Comparison of ENCODE assay signal across 11 cellular contexts in genomic region chr12:15931590-15932053, GRCh38. TPM values are rescaled to one million over a fixed set of nuclear protein-coding genes. Genes with fewer than 3 reads are reported as not detected.
DNase-seq lines count a peak whose midpoint lies in the region; ATAC-seq and TF ChIP-seq lines count a peak whose summit lies in the region.
"Had no signal": no experiment of that assay in that cellular context is flagged by ENCODE, and none has a peak within 500 bp of the region (broad histone marks: within the 10 kb centered on the region; RNA-seq: fewer than 3 reads in every experiment).

No MANE protein-coding gene starts in this region.

- H3K4me1 Mint-ChIP-seq in nephron progenitor cell = peaks cover 53% of the 10 kb centered on the region

- TF ChIP-seq CTCF in nephron progenitor cell (IDR thresholded peaks at IDR 0.05) = peak; percentile 28

- intact Hi-C loops in sciatic nerve (cut with DNase I) = no loop called here

- peak overlapping the region; percentile 62 for H3K27ac Mint-ChIP-seq in nephron progenitor cell
- H3K27ac Mint-ChIP-seq: effector memory CD8-positive, alpha-beta T cell had no signal

- no peaks in the 10 kb centered on the region for H3K27me3 Mint-ChIP-seq in nephron progenitor cell (ENCODE audit: low read depth, poor library complexity)
- H3K27me3 Mint-ChIP-seq: effector memory CD8-positive, alpha-beta T cell had no signal

- peak; percentile 76 for DNase-seq in NCI-H82 treated with DMSO at 0.1 percent for 48 hours (lab: John Stamatoyannopoulos, UW; ENCODE audit: unreplicated experiment)
- peak; percentile 12 for DNase-seq in nephron progenitor cell
- DNase-seq in stimulated activated CD4-positive, alpha-beta T cell treated with anti-CD3 and anti-CD28 coated beads, Interleukin-2, amount 100 ng/mL, for 24 hours = no peak
- DNase-seq in sciatic nerve (ENCODE audit: low spot score) = no peak
- no peak for DNase-seq in middle frontal gyrus (ENCODE audit: extremely low spot score, low spot score)
- DNase-seq: effector memory CD8-positive, alpha-beta T cell; H7; NK-92 treated with Interleukin-12 subunit alpha and Interleukin-12 subunit beta, amount 100 ng/mL, for 24 hours had no signal

- peaks cover 32% of the 10 kb centered on the region for H3K9me3 Mint-ChIP-seq in nephron progenitor cell

- ATAC-seq in GM18517 (IDR thresholded peaks at IDR 0.05; ENCODE audit: unreplicated experiment) (peak; percentile 73), HG02852 (IDR thresholded peaks at IDR 0.05; ENCODE audit: unreplicated experiment) (peak; percentile 53), HG02571 (IDR thresholded peaks at IDR 0.05; ENCODE audit: unreplicated experiment) (no peak), sciatic nerve (no peak)
- ATAC-seq: effector memory CD8-positive, alpha-beta T cell had no signal

- peak overlapping the region; percentile 39 for H3K4me3 Mint-ChIP-seq in nephron progenitor cell
- H3K4me3 Mint-ChIP-seq: effector memory CD8-positive, alpha-beta T cell had no signal

- peaks cover 47% of the 10 kb centered on the region for H3K36me3 Mint-ChIP-seq in nephron progenitor cell (ENCODE audit: low read depth)

RNA-seq across cellular contexts. Expression of gene DERA, which starts 20.5 kb away (rescaled TPM):
- total RNA-seq in sciatic nerve = 35.3 TPM

RNA-seq across cellular contexts. Expression of gene STRAP, which starts 49.4 kb away (rescaled TPM):
- total RNA-seq in sciatic nerve = 69.6 TPM

Comparison
In these comparisons a context has a peak if more than half of its experiments do, and no peak if none do; other contexts are left out.
1. ATAC-seq: peak in GM18517 (single experiment) and HG02852 (single experiment); none in HG02571 (single experiment) and sciatic nerve (single experiment).
2. DNase-seq: peak in NCI-H82 treated with DMSO at 0.1 percent for 48 hours (single experiment) and nephron progenitor cell (single experiment); none in stimulated activated CD4-positive, alpha-beta T cell treated with anti-CD3 and anti-CD28 coated beads, Interleukin-2, amount 100 ng/mL, for 24 hours (0 of 2), sciatic nerve (single experiment) and middle frontal gyrus (single experiment).